Comparison of ENCODE assay signal across 8 cellular contexts in genomic region chr2:228657807-228658402, GRCh38.
DNase-seq lines count a peak whose midpoint lies in the region; ATAC-seq, FAIRE-seq and TF ChIP-seq lines count a peak whose summit lies in the region.

No MANE protein-coding gene starts in this region.

- no peak overlapping the region for H3K27ac ChIP-seq in kidney (ENCODE audit: low read depth in 2 of 2, low read length in 2 of 2)

- ATAC-seq in HG03460 (IDR thresholded peaks at IDR 0.05; ENCODE audit: unreplicated experiment), result no peak
- ATAC-seq in GM21360 (IDR thresholded peaks at IDR 0.05; ENCODE audit: unreplicated experiment), result no peak

- intact Hi-C loops in kidney (cut with DNase I), result no loop called here

- peak; percentile 90 for FAIRE-seq in kidney (lab: Jason Lieb, UNC)

- TF ChIP-seq CTCF in GM10266 (IDR thresholded peaks at IDR 0.05; ENCODE audit: control insufficient read depth, insufficient read depth, low read depth, missing control alignments), result no peak
- TF ChIP-seq CTCF in kidney (IDR thresholded peaks at IDR 0.05; ENCODE audit: borderline replicate concordance, extremely low read depth, insufficient read depth), result peak; percentile 56

- H3K4me1 ChIP-seq in adipocyte (ENCODE audit: control insufficient read depth, insufficient read depth, low read length), result peaks cover 7% of the 10 kb centered on the region
- H3K4me1 ChIP-seq in kidney (ENCODE audit: control insufficient read depth in 1 of 2, insufficient read depth in 1 of 2, low read depth in 1 of 2, low read length in 2 of 2), result peaks cover 0 to 4% of the 10 kb centered on the region in 2 donors

- no peak overlapping the region for H3K9ac ChIP-seq in adipocyte (ENCODE audit: low read length)
- H3K9ac ChIP-seq in kidney (ENCODE audit: low read length in 2 of 2), result no peak overlapping the region

- no peaks in the 10 kb centered on the region for H3K36me3 ChIP-seq in adipocyte (ENCODE audit: control insufficient read depth, insufficient read depth, low read length, severe bottlenecking)
- H3K36me3 ChIP-seq in kidney (ENCODE audit: control insufficient read depth in 1 of 2, insufficient read depth in 2 of 2, low read length in 2 of 2), result no peaks in the 10 kb centered on the region

- H3K27me3 ChIP-seq in adipocyte (replicated peaks; ENCODE audit: control insufficient read depth, insufficient read depth, low read length), result no peaks in the 10 kb centered on the region

- no peak overlapping the region for H3K4me3 ChIP-seq in adipocyte (ENCODE audit: low read length)
- no peak overlapping the region for H3K4me3 ChIP-seq in kidney (ENCODE audit: low read length in 2 of 2)

- DNase-seq in GM10266 (ENCODE audit: extremely low spot score), result peak; percentile 7
- DNase-seq in NCI-H1092 (lab: John Stamatoyannopoulos, UW), result peak; percentile 48
- DNase-seq in adipocyte (ENCODE audit: low read depth), result peak; percentile 74
- no peak for DNase-seq in kidney
- DNase-seq in NCI-H128 (lab: John Stamatoyannopoulos, UW; ENCODE audit: unreplicated experiment), result no peak
- DNase-seq in NK-92 treated with Interleukin-12 subunit alpha and Interleukin-12 subunit beta, amount 100 ng/mL, for 24 hours (lab: John Stamatoyannopoulos, UW), result no peak

- H3K9me3 ChIP-seq in adipocyte (ENCODE audit: control insufficient read depth, low read length), result no peaks in the 10 kb centered on the region
- no peaks in the 10 kb centered on the region for H3K9me3 ChIP-seq in kidney (ENCODE audit: control insufficient read depth in 1 of 2, low read length in 2 of 2)

Comparison
In these comparisons a context has a peak if more than half of its experiments do, and no peak if none do; other contexts are left out.
1. DNase-seq: peak in GM10266 (single experiment), NCI-H1092 (single experiment) and adipocyte (single experiment); none in kidney (single experiment), NCI-H128 (single experiment) and NK-92 treated with Interleukin-12 subunit alpha and Interleukin-12 subunit beta, amount 100 ng/mL, for 24 hours (single experiment).